ENCODE assay signal across 1 cellular context in the genomic region with DNA sequence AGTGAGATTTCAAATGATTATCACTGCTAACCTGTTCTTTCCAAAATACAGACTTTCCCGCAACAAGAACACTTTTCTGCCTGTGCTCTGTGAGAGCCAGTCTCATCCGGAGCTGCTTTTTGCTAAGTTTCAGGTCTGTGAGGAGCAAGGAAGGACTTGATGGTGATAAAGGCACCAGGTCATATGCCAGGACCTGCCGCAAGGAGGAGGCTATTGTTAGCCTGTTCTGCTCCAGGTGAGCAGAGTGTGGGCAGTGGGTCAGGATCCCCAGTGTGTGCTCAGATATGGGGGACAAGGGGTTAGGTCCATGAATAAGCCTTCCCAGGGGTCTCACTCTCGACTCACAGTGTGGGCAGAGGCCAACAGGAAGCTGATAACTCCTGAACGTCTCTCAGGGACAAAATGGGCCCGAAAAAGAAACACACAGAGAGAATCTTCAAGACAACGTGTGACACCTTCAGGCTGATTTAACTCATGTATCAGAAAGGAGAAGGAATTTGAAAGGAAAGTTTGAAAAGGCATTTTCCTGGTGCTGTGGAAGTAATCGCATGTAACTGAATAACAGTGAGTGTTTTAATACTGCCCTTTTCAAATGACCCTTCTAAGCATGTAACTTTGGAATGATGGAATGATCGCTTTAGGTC.
TF ChIP-seq lines count a peak whose summit lies in the region.

No MANE protein-coding gene starts in this region.

TF ChIP-seq in WTC11, 78 proteins besides CTCF, POLR2A, EP300 and RAD21 (continued from another document):
- TF ChIP-seq, protein P1, sequence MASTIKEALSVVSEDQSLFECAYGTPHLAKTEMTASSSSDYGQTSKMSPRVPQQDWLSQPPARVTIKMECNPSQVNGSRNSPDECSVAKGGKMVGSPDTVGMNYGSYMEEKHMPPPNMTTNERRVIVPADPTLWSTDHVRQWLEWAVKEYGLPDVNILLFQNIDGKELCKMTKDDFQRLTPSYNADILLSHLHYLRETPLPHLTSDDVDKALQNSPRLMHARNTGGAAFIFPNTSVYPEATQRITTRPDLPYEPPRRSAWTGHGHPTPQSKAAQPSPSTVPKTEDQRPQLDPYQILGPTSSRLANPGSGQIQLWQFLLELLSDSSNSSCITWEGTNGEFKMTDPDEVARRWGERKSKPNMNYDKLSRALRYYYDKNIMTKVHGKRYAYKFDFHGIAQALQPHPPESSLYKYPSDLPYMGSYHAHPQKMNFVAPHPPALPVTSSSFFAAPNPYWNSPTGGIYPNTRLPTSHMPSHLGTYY (CRISPR knock-in tag; IDR thresholded peaks at IDR 0.05): no peak
- TF ChIP-seq NR1H2 (CRISPR knock-in tag; IDR thresholded peaks at IDR 0.05) (no peak), RORB (CRISPR knock-in tag; IDR thresholded peaks at IDR 0.05) (no peak)
